Comparison of ENCODE assay signal across 21 cellular contexts in genomic region chr18:35489913-35490490, GRCh38. TPM values are rescaled to one million over a fixed set of nuclear protein-coding genes. Genes with fewer than 3 reads are reported as not detected.
DNase-seq lines count a peak whose midpoint lies in the region; ATAC-seq, FAIRE-seq and TF ChIP-seq lines count a peak whose summit lies in the region.
"Had no signal": no experiment of that assay in that cellular context is flagged by ENCODE, and none has a peak within 500 bp of the region (broad histone marks: within the 10 kb centered on the region; RNA-seq: fewer than 3 reads in every experiment).

No MANE protein-coding gene starts in this region.

- H3K79me2 ChIP-seq in Loucy (ENCODE audit: insufficient read depth, low read length) = peaks cover 35% of the 10 kb centered on the region

- no peak for TF ChIP-seq POLR2A in A549 (IDR thresholded peaks at IDR 0.05; ENCODE audit: low read length)

- no peak overlapping the region for H3K4me2 ChIP-seq in A549
- H3K4me2 ChIP-seq in Loucy (ENCODE audit: low read depth, low read length, poor library complexity, severe bottlenecking) = peak overlapping the region; percentile 1

- TF ChIP-seq RAD21 in A549 (conservative IDR thresholded peaks at IDR 0.05 in 1 of 2, IDR thresholded peaks at IDR 0.05 in 1 of 2) = no peak

- CTCF ChIA-PET in A549 (lab: Yijun Ruan, JAX) = interaction anchor here (0.6 to 1.0 kb wide), 2 partner anchors 11 kb away, joined by 3 read pairs; no protein-coding TSS in a partner anchor

- TF ChIP-seq CTCF in A549 (IDR thresholded peaks at IDR 0.05) (no peak), Loucy (conservative IDR thresholded peaks at IDR 0.05; ENCODE audit: low read length) (no peak)

- FAIRE-seq in A549 (lab: Jason Lieb, UNC) = no peak
- FAIRE-seq: frontal cortex had no signal

- H3K4me3 ChIP-seq in A549 = no peak overlapping the region
- no peak overlapping the region for H3K4me3 ChIP-seq in Loucy (ENCODE audit: low read length, poor library complexity, severe bottlenecking)
- no peak overlapping the region for H3K4me3 ChIP-seq in mucosa of rectum (ENCODE audit: low read length in 2 of 2)
- H3K4me3 ChIP-seq: left lung had no signal

- no peaks in the 10 kb centered on the region for H3K27me3 ChIP-seq in Loucy (ENCODE audit: insufficient read depth, low read length, poor library complexity, severe bottlenecking)
- no peaks in the 10 kb centered on the region for H3K27me3 ChIP-seq in mucosa of rectum (ENCODE audit: control insufficient read depth in 2 of 2, insufficient read depth in 2 of 2, low read length in 2 of 2)
- H3K27me3 ChIP-seq: left lung had no signal

- H3K27ac ChIP-seq in A549 = peak overlapping the region; percentile 9 to 71; a peak in 4 of 6 replicates
- H3K27ac ChIP-seq in mucosa of rectum (ENCODE audit: low read depth in 2 of 2, low read length in 2 of 2) = peak overlapping the region; percentile 25 to 29
- H3K27ac ChIP-seq: left lung, RWPE1 had no signal

- no peaks in the 10 kb centered on the region for H4K20me1 ChIP-seq in Loucy (ENCODE audit: insufficient read depth, low read length, poor library complexity, severe bottlenecking)

- POLR2A ChIA-PET in A549 (lab: Yijun Ruan, JAX) = no interaction called here

- no peaks in the 10 kb centered on the region for H3F3A ChIP-seq in Loucy (ENCODE audit: low read depth)

- no peak for DNase-seq in A549 (ENCODE audit: low read depth in 1 of 2, low spot score in 1 of 2)
- no peak for DNase-seq in activated CD8-positive, alpha-beta memory T cell treated with anti-CD3 and anti-CD28 coated beads, Interleukin-2, amount 50 U/mL, for 4 hours
- DNase-seq in NOMO-1 treated with dmso at 0.1 percent for 144 hours (lab: John Stamatoyannopoulos, UW; ENCODE audit: unreplicated experiment) = no peak
- DNase-seq: activated naive CD4-positive, alpha-beta T cell treated with anti-CD3 and anti-CD28 coated beads for 36 hours; aorta; CD4-positive, alpha-beta memory T cell; DMS79; GOT3; left lung; naive thymus-derived CD4-positive, alpha-beta T cell; NCI-H187 treated with DMSO at 0.1 percent for 48 hours; NCI-H226; NK-92 treated with Interleukin-12 subunit alpha and Interleukin-12 subunit beta, amount 100 ng/mL, for 24 hours; stimulated activated CD4-positive, alpha-beta T cell treated with anti-CD3 and anti-CD28 coated beads, Interleukin-12 subunit alpha, Interleukin-12 subunit beta, amount 100 ng/mL, for 4 hours had no signal

- 79% methylated on average over 7 of the region's 7 CpGs for WGBS in A549 (ENCODE audit: missing lambda C conversion rate)

- H3K9me2 ChIP-seq in Loucy (replicated peaks; ENCODE audit: low read depth, low read length) = no peaks in the 10 kb centered on the region

- no peaks in the 10 kb centered on the region for H3K9me3 ChIP-seq in A549
- no peaks in the 10 kb centered on the region for H3K9me3 ChIP-seq in Loucy (ENCODE audit: insufficient read depth, low read depth, low read length)
- H3K9me3 ChIP-seq in mucosa of rectum (ENCODE audit: control insufficient read depth in 2 of 2, low read length in 2 of 2) = no peaks in the 10 kb centered on the region
- H3K9me3 ChIP-seq: left lung had no signal

- no peak for ATAC-seq in A549
- ATAC-seq in esophagus mucosa = peak; percentile 79
- no peak for ATAC-seq in GM18907 (IDR thresholded peaks at IDR 0.05; ENCODE audit: unreplicated experiment)
- ATAC-seq in GM21423 (IDR thresholded peaks at IDR 0.05; ENCODE audit: unreplicated experiment) = no peak
- ATAC-seq: left lung; naive thymus-derived CD4-positive, alpha-beta T cell had no signal

- peaks cover 48% of the 10 kb centered on the region for H3K4me1 ChIP-seq in A549
- peaks cover 39% of the 10 kb centered on the region for H3K4me1 ChIP-seq in Loucy (ENCODE audit: insufficient read depth, low read length, poor library complexity, severe bottlenecking)
- peaks cover 14 to 29% of the 10 kb centered on the region in 2 donors for H3K4me1 ChIP-seq in mucosa of rectum (ENCODE audit: control insufficient read depth in 2 of 2, insufficient read depth in 2 of 2, low read length in 2 of 2)

- H3K9ac ChIP-seq in Loucy (ENCODE audit: low read depth, low read length, poor library complexity, severe bottlenecking) (no peak overlapping the region), mucosa of rectum (ENCODE audit: low read depth in 1 of 2, low read length in 2 of 2) (no peak overlapping the region)

- no peak overlapping the region for H2AFZ ChIP-seq in Loucy (ENCODE audit: low read length)

- TF ChIP-seq EP300 in A549 (IDR thresholded peaks at IDR 0.05) = no peak

- H3K36me3 ChIP-seq in Loucy (ENCODE audit: insufficient read depth, low read length) = no peaks in the 10 kb centered on the region
- H3K36me3 ChIP-seq in mucosa of rectum (ENCODE audit: control insufficient read depth in 2 of 2, insufficient read depth in 2 of 2, low read length in 2 of 2) = no peaks in the 10 kb centered on the region
- H3K36me3 ChIP-seq: left lung had no signal

TF ChIP-seq in A549, 52 proteins besides CTCF, POLR2A, EP300 and RAD21 (continues in another document):
- TF ChIP-seq FOXS1 (CRISPR knock-in tag; IDR thresholded peaks at IDR 0.05) = no peak
- no peak for TF ChIP-seq MAZ (IDR thresholded peaks at IDR 0.05; ENCODE audit: borderline replicate concordance, low read depth, low read length)
- no peak for TF ChIP-seq E2F6 (IDR thresholded peaks at IDR 0.05; ENCODE audit: borderline replicate concordance, low read depth)
- TF ChIP-seq HDAC2 (IDR thresholded peaks at IDR 0.05) = no peak
- TF ChIP-seq FOSB (CRISPR knock-in tag; IDR thresholded peaks at IDR 0.05) = no peak
- no peak for TF ChIP-seq RARB (CRISPR knock-in tag; IDR thresholded peaks at IDR 0.05)
- TF ChIP-seq ZNF302 (CRISPR knock-in tag; IDR thresholded peaks at IDR 0.05) = no peak
- TF ChIP-seq REST (IDR thresholded peaks at IDR 0.05) = no peak
- no peak for TF ChIP-seq TP53 (CRISPR knock-in tag; IDR thresholded peaks at IDR 0.05)
- no peak for TF ChIP-seq CBX2 (IDR thresholded peaks at IDR 0.05; ENCODE audit: borderline replicate concordance, low read depth)
- TF ChIP-seq RFX5 (IDR thresholded peaks at IDR 0.05) = no peak
- TF ChIP-seq HES2 (IDR thresholded peaks at IDR 0.05) = no peak
- no peak for TF ChIP-seq MAX (IDR thresholded peaks at IDR 0.05)
- TF ChIP-seq CHD2 (IDR thresholded peaks at IDR 0.05; ENCODE audit: low read length, partially characterized antibody) = no peak
- TF ChIP-seq HMGXB4 (CRISPR knock-in tag; IDR thresholded peaks at IDR 0.05; ENCODE audit: borderline replicate concordance) = no peak

RNA-seq across cellular contexts. Expression of gene INO80C, which starts 7.8 kb away (rescaled TPM):
- polyA plus RNA-seq in A549 (2011; rRNA removed) (22.1 and 22.4 TPM in 2 replicates), A549 (2017; fragmentation: RNase III; extraction: RNeasy Plus Mini Kit Qiagen cat#74134 plus additional on column Dnase treatment) (30.8 to 34.4 TPM (median 33.3 TPM) in 3 replicates)
- polyA plus RNA-seq in A549 (2012; cell fraction: cytosol; rRNA removed) = 24.2 TPM in 2 replicates
- polyA plus RNA-seq in A549 (2012; cell fraction: nucleus; rRNA removed) = 18.3 and 31.9 TPM in 2 replicates
- 13.1 TPM in 2 replicates for polyA minus RNA-seq in A549 (2011; rRNA and poly(A)+ RNA removed)
- 63.3 TPM for total RNA-seq in esophagus mucosa
